Comparison of ENCODE assay signal across 34 cellular contexts in genomic region chr10:67107670-67108069, GRCh38.
"Had no signal": no experiment of that assay in that cellular context is flagged by ENCODE, and none has a peak within 500 bp of the region (broad histone marks: within the 10 kb centered on the region; RNA-seq: fewer than 3 reads in every experiment).

No MANE protein-coding gene starts in this region.

- H3K9me3 Mint-ChIP-seq: activated naive CD4-positive, alpha-beta T cell treated with anti-CD3 and anti-CD28 coated beads, Interleukin-2, amount 50 U/mL, for 24 hours; activated T-helper 2 cell treated with anti-CD3 and anti-CD28 coated beads, Interferon-gamma antibody, Interleukin-2, Interleukin-4, amounts not matched to agents 10 μg/mL and 5 μg/mL and 100 μg/mL, durations not matched to agents 14 hours and 24 hours and 36 hours; dendritic cell treated with granulocyte-macrophage colony-stimulating factor and Interleukin-4, amounts not matched to agents 40 ng/mL and 50 ng/mL, for 4 days; nephron progenitor cell; stimulated activated memory B cell treated with anti-CD40 and anti-IgM and Interleukin-4, amounts not matched to agents 10 μg/mL and 1 μg/mL and 100 μg/mL, for 72 hours had no signal

- H3K36me3 ChIP-seq: esophagus squamous epithelium, pancreas, prostate gland, thyroid gland had no signal

- H3K27ac Mint-ChIP-seq: activated CD4-positive, alpha-beta T cell treated with anti-CD3 and anti-CD28 coated beads for 36 hours; activated CD8-positive, alpha-beta memory T cell treated with anti-CD3 and anti-CD28 coated beads, Interleukin-2, amount 10 ng/mL, durations not matched to agents 7 days and 5 days; activated CD8-positive, alpha-beta T cell treated with anti-CD3 and anti-CD28 coated beads, Interleukin-2, amount 10 ng/mL, durations not matched to agents 7 days and 5 days; activated naive CD4-positive, alpha-beta T cell treated with anti-CD3 and anti-CD28 coated beads, Interleukin-2, amount 50 U/mL, for 24 hours; activated naive CD8-positive, alpha-beta T cell treated with anti-CD3 and anti-CD28 coated beads, Interleukin-2, amount 50 U/mL, for 24 hours; activated T-helper 2 cell treated with anti-CD3 and anti-CD28 coated beads, Interferon-gamma antibody, Interleukin-2, Interleukin-4, amounts not matched to agents 10 μg/mL and 5 μg/mL and 100 μg/mL, durations not matched to agents 14 hours and 24 hours and 36 hours; dendritic cell treated with granulocyte-macrophage colony-stimulating factor and Interleukin-4, amounts not matched to agents 40 ng/mL and 50 ng/mL, for 4 days; nephron progenitor cell; stimulated activated memory B cell treated with anti-CD40 and anti-IgM and Interleukin-4, amounts not matched to agents 10 μg/mL and 1 μg/mL and 100 μg/mL, for 72 hours; stimulated activated naive CD8-positive, alpha-beta T cell treated with anti-CD3 and anti-CD28 coated beads, Interleukin-15, amount 100 ng/mL, for 72 hours had no signal

- H3K9me3 ChIP-seq: esophagus squamous epithelium, pancreas, prostate gland, thyroid gland had no signal

- H3K4me3 Mint-ChIP-seq: activated CD4-positive, alpha-beta T cell treated with anti-CD3 and anti-CD28 coated beads for 36 hours; activated CD8-positive, alpha-beta memory T cell treated with anti-CD3 and anti-CD28 coated beads, Interleukin-2, amount 10 ng/mL, durations not matched to agents 7 days and 5 days; activated CD8-positive, alpha-beta T cell treated with anti-CD3 and anti-CD28 coated beads, Interleukin-2, amount 10 ng/mL, durations not matched to agents 7 days and 5 days; activated naive CD4-positive, alpha-beta T cell treated with anti-CD3 and anti-CD28 coated beads, Interleukin-2, amount 50 U/mL, for 24 hours; activated naive CD8-positive, alpha-beta T cell treated with anti-CD3 and anti-CD28 coated beads, Interleukin-2, amount 50 U/mL, for 24 hours; central memory CD8-positive, alpha-beta T cell; dendritic cell treated with granulocyte-macrophage colony-stimulating factor and Interleukin-4, amounts not matched to agents 40 ng/mL and 50 ng/mL, for 4 days; nephron progenitor cell; stimulated activated memory B cell treated with anti-CD40 and anti-IgM and Interleukin-4, amounts not matched to agents 10 μg/mL and 1 μg/mL and 100 μg/mL, for 72 hours; stimulated activated naive CD8-positive, alpha-beta T cell treated with anti-CD3 and anti-CD28 coated beads, Interleukin-15, amount 100 ng/mL, for 72 hours had no signal

- H3K27me3 Mint-ChIP-seq: activated CD4-positive, alpha-beta T cell treated with anti-CD3 and anti-CD28 coated beads for 36 hours; activated CD8-positive, alpha-beta memory T cell treated with anti-CD3 and anti-CD28 coated beads, Interleukin-2, amount 10 ng/mL, durations not matched to agents 7 days and 5 days; activated naive CD4-positive, alpha-beta T cell treated with anti-CD3 and anti-CD28 coated beads, Interleukin-2, amount 50 U/mL, for 24 hours; activated naive CD8-positive, alpha-beta T cell treated with anti-CD3 and anti-CD28 coated beads, Interleukin-2, amount 50 U/mL, for 24 hours; central memory CD8-positive, alpha-beta T cell; dendritic cell treated with granulocyte-macrophage colony-stimulating factor and Interleukin-4, amounts not matched to agents 40 ng/mL and 50 ng/mL, for 4 days; stimulated activated memory B cell treated with anti-CD40 and anti-IgM and Interleukin-4, amounts not matched to agents 10 μg/mL and 1 μg/mL and 100 μg/mL, for 72 hours; stimulated activated naive CD8-positive, alpha-beta T cell treated with anti-CD3 and anti-CD28 coated beads, Interleukin-15, amount 100 ng/mL, for 72 hours had no signal

- H3K4me1 Mint-ChIP-seq: activated CD4-positive, alpha-beta T cell treated with anti-CD3 and anti-CD28 coated beads for 36 hours; activated CD8-positive, alpha-beta memory T cell treated with anti-CD3 and anti-CD28 coated beads, Interleukin-2, amount 10 ng/mL, durations not matched to agents 7 days and 5 days; activated naive CD4-positive, alpha-beta T cell treated with anti-CD3 and anti-CD28 coated beads, Interleukin-2, amount 50 U/mL, for 24 hours; activated naive CD8-positive, alpha-beta T cell treated with anti-CD3 and anti-CD28 coated beads, Interleukin-2, amount 50 U/mL, for 24 hours; central memory CD8-positive, alpha-beta T cell; nephron progenitor cell; stimulated activated memory B cell treated with anti-CD40 and anti-IgM and Interleukin-4, amounts not matched to agents 10 μg/mL and 1 μg/mL and 100 μg/mL, for 72 hours; stimulated activated naive CD8-positive, alpha-beta T cell treated with anti-CD3 and anti-CD28 coated beads, Interleukin-15, amount 100 ng/mL, for 72 hours had no signal

- H3K4me3 ChIP-seq: esophagus squamous epithelium, pancreas, prostate gland, thyroid gland had no signal

- H3K36me3 Mint-ChIP-seq: activated CD8-positive, alpha-beta memory T cell treated with anti-CD3 and anti-CD28 coated beads, Interleukin-2, amount 10 ng/mL, durations not matched to agents 7 days and 5 days; activated naive CD4-positive, alpha-beta T cell treated with anti-CD3 and anti-CD28 coated beads, Interleukin-2, amount 50 U/mL, for 24 hours; stimulated activated memory B cell treated with anti-CD40 and anti-IgM and Interleukin-4, amounts not matched to agents 10 μg/mL and 1 μg/mL and 100 μg/mL, for 72 hours had no signal

- ATAC-seq: activated CD4-positive, alpha-beta T cell treated with anti-CD3 and anti-CD28 coated beads for 36 hours; activated CD8-positive, alpha-beta memory T cell treated with anti-CD3 and anti-CD28 coated beads, Interleukin-2, amount 10 ng/mL, durations not matched to agents 7 days and 5 days; activated CD8-positive, alpha-beta T cell treated with anti-CD3 and anti-CD28 coated beads, Interleukin-2, amount 10 ng/mL, durations not matched to agents 7 days and 5 days; activated naive CD8-positive, alpha-beta T cell treated with anti-CD3 and anti-CD28 coated beads, Interleukin-2, amount 50 U/mL, for 24 hours; left cardiac atrium; left ventricle myocardium superior; pancreas; sciatic nerve; stimulated activated memory B cell treated with anti-CD40 and anti-IgM and Interleukin-4, amounts not matched to agents 10 μg/mL and 1 μg/mL and 100 μg/mL, for 72 hours; stimulated activated naive CD8-positive, alpha-beta T cell treated with anti-CD3 and anti-CD28 coated beads, Interleukin-15, amount 100 ng/mL, for 72 hours had no signal

- H3K27ac ChIP-seq: epithelial cell of prostate, esophagus squamous epithelium, pancreas, prostate gland, thyroid gland had no signal

- H3K4me1 ChIP-seq: esophagus squamous epithelium, pancreas, prostate gland, thyroid gland had no signal

- DNase-seq: activated CD4-positive, alpha-beta T cell treated with anti-CD3 and anti-CD28 coated beads for 36 hours; activated CD4-positive, CD25-positive, alpha-beta regulatory T cell; activated CD8-positive, alpha-beta memory T cell treated with anti-CD3 and anti-CD28 coated beads, Interleukin-2, amount 10 ng/mL, durations not matched to agents 7 days and 5 days; activated CD8-positive, alpha-beta T cell treated with anti-CD3 and anti-CD28 coated beads, Interleukin-2, amount 10 ng/mL, durations not matched to agents 7 days and 5 days; activated naive CD8-positive, alpha-beta T cell treated with anti-CD3 and anti-CD28 coated beads, Interleukin-2, amount 50 U/mL, for 24 hours; activated T-cell treated with anti-CD3 and anti-CD28 coated beads, Interleukin-2, amount 50 U/mL, for 48 hours; amygdala; esophagus squamous epithelium; foreskin melanocyte; islet precursor cell; left cardiac atrium; left ventricle myocardium superior; nephron progenitor cell; retina; small intestine; stimulated activated CD4-positive, alpha-beta T cell treated with anti-CD3 and anti-CD28 coated beads, Interleukin-1b, Interleukin-23, amount 100 ng/mL, for 48 hours; stimulated activated CD4-positive, alpha-beta T cell treated with anti-CD3 and anti-CD28 coated beads, Interleukin-4, amount 100 ng/mL, for 4 hours; stimulated activated CD8-positive, alpha-beta memory T cell treated with anti-CD3 and anti-CD28 coated beads, Interleukin-4, amount 100 ng/mL, for 48 hours; stimulated activated naive CD8-positive, alpha-beta T cell treated with anti-CD3 and anti-CD28 coated beads, Interleukin-15, amount 100 ng/mL, for 72 hours; substantia nigra; T-helper 2 cell; thyroid gland had no signal

- FAIRE-seq: bronchial epithelial cell, endometrium, pancreas, small intestine, urothelium cell line had no signal

- H3K27me3 ChIP-seq: esophagus squamous epithelium, pancreas, thyroid gland had no signal
